Comparison of ENCODE assay signal across 29 cellular contexts in genomic region chr19:27754700-27755099, GRCh38.
"Had no signal": no experiment of that assay in that cellular context is flagged by ENCODE, and none has a peak within 500 bp of the region (broad histone marks: within the 10 kb centered on the region; RNA-seq: fewer than 3 reads in every experiment).

No MANE protein-coding gene starts in this region.

- ATAC-seq: activated CD4-positive, CD25-positive, alpha-beta regulatory T cell treated with anti-CD3 and anti-CD28 coated beads, Interleukin-2, amount 50 U/mL, for 24 hours; activated CD8-positive, alpha-beta T cell treated with anti-CD3 and anti-CD28 coated beads for 36 hours; activated T-cell treated with anti-CD3 and anti-CD28 coated beads, Interleukin-2, amount 50 U/mL, for 4 hours; activated T-helper 17 cell treated with anti-CD3 and anti-CD28 coated beads, Interleukin-2, amount 50 U/mL, for 72 hours; body of pancreas; effector memory CD8-positive, alpha-beta T cell; foreskin keratinocyte; gastroesophageal sphincter; T-helper 17 cell had no signal

- H3K4me3 ChIP-seq: body of pancreas, coronary artery, esophagus muscularis mucosa, gastroesophageal sphincter had no signal

- H3K4me1 ChIP-seq: body of pancreas, foreskin keratinocyte had no signal

- H3K9me3 ChIP-seq: esophagus muscularis mucosa, gastroesophageal sphincter had no signal

- H3K36me3 ChIP-seq: esophagus muscularis mucosa, gastroesophageal sphincter, WERI-Rb-1 had no signal

- H3K27ac ChIP-seq: body of pancreas, coronary artery, esophagus muscularis mucosa, foreskin keratinocyte, gastroesophageal sphincter, WERI-Rb-1 had no signal

- DNase-seq: activated B cell treated with CpG ODN at 0.5 μM for 24 hours; activated CD4-positive, alpha-beta T cell treated with anti-CD3 and anti-CD28 coated beads for 48 hours; activated CD4-positive, alpha-beta T cell treated with anti-CD3 and anti-CD28 coated beads, Interleukin-2, amount 50 U/mL, for 1 hour; activated CD4-positive, alpha-beta T cell treated with anti-CD3 and anti-CD28 coated beads, Interleukin-2, amount 50 U/mL, for 48 hours; activated CD8-positive, alpha-beta memory T cell treated with anti-CD3 and anti-CD28 coated beads for 24 hours; activated CD8-positive, alpha-beta T cell treated with anti-CD3 and anti-CD28 coated beads for 36 hours; activated effector memory CD4-positive, alpha-beta T cell treated with Interleukin-2 at 50 U/mL for 16 hours; activated gamma-delta T cell treated with Interleukin-2 at 50 U/mL for 16 hours; activated naive CD4-positive, alpha-beta T cell treated with anti-CD3 and anti-CD28 coated beads, Interleukin-2, amount 50 U/mL, for 16 hours; activated naive CD4-positive, alpha-beta T cell treated with Interleukin-2 at 50 U/mL for 16 hours; activated T-cell treated with anti-CD3 and anti-CD28 coated beads, Interleukin-2, amount 50 U/mL, for 4 hours; amygdala; aorta; body of pancreas; central memory CD4-positive, alpha-beta T cell; dermis blood vessel endothelial cell; effector CD4-positive, alpha-beta T cell; effector memory CD8-positive, alpha-beta T cell; erythroblast; foreskin keratinocyte; T-helper 1 cell; T-helper 17 cell; T1000; WERI-Rb-1 had no signal

- H3K27me3 ChIP-seq: body of pancreas, esophagus muscularis mucosa, foreskin keratinocyte, gastroesophageal sphincter had no signal
